ENCODE assay signal across 1 cellular context in genomic region chr18:58819051-58819450, GRCh38.
TF ChIP-seq lines count a peak whose summit lies in the region.

No MANE protein-coding gene starts in this region.

TF ChIP-seq in WTC11, 78 proteins besides CTCF, POLR2A, EP300 and RAD21 (continued from another document):
- TF ChIP-seq IRF1 (CRISPR knock-in tag; IDR thresholded peaks at IDR 0.05) (no peak), ZNF317 (CRISPR knock-in tag; IDR thresholded peaks at IDR 0.05; ENCODE audit: borderline replicate concordance, low read depth) (no peak), SMAD3 (CRISPR knock-in tag; IDR thresholded peaks at IDR 0.05; ENCODE audit: borderline replicate concordance) (no peak), MLX (CRISPR knock-in tag; IDR thresholded peaks at IDR 0.05) (no peak), ZNF281 (CRISPR knock-in tag; IDR thresholded peaks at IDR 0.05) (no peak), KAT7 (CRISPR knock-in tag; IDR thresholded peaks at IDR 0.05; ENCODE audit: borderline replicate concordance) (no peak), MYBL2 (CRISPR knock-in tag; IDR thresholded peaks at IDR 0.05) (no peak)
